In the genomic region with DNA sequence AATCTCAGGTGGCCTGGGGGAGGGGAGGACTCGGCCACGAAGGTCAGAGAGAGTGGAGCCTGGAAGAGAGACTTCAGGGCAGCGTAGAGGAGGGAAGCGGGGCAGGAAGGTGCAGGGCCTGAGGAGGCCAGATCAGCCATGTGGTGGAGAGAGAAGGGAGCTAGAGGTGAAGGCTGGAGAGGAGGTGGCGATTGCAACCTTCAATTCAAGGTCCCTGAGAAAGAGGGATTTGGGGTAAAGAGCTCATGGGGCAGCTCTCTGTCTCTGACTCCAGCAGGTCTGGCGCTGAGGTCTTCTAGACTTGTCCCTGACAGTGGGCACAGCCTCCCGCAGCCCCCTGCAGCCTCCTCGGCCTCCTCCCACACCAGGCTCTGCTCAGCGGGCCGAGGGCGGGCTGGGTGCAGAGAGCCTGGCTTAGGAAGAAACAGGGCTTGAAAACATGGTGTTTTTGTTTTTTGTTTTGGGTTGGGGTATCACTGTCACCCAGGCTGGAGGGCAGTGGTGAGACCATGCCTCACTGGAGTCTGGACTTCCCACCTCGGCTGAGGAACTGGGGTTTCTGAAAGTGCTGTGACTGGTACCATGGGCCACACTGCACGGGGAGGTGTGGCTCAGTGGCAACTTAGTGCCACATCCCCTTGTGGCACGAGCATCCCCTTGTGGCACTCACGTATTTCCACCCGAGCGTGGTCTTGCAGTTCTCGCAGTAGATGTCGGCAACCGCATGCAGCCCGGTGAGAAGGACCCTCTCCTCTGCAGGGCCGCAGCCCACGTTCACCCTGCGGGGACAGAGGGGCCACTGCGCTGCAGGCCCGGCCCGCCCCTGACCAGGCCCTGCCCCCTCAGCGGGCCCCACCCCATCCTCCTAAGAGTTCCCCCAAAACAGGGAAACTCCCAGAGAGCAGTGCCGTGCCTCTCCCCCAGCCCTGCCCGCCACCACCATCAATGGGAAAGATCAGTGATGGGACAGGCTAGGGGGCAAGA, we compare ENCODE assay signal across 23 cellular contexts. TPM values are rescaled to one million over a fixed set of nuclear protein-coding genes. Genes with fewer than 3 reads are reported as not detected.
DNase-seq lines count a peak whose midpoint lies in the region; ATAC-seq and TF ChIP-seq lines count a peak whose summit lies in the region.
"Had no signal": no experiment of that assay in that cellular context is flagged by ENCODE, and none has a peak within 500 bp of the region (broad histone marks: within the 10 kb centered on the region; RNA-seq: fewer than 3 reads in every experiment).

No MANE protein-coding gene starts in this region.

- no peak for TF ChIP-seq CTCF in WTC11 (IDR thresholded peaks at IDR 0.05)
- TF ChIP-seq CTCF in glutamatergic neuron (IDR thresholded peaks at IDR 0.05; ENCODE audit: partially characterized antibody, unreplicated experiment): no peak

- peaks cover 15% of the 10 kb centered on the region for H3K36me3 Mint-ChIP-seq in activated T-cell treated with anti-CD3 and anti-CD28 coated beads, Interleukin-2, amount 50 U/mL, for 24 hours (ENCODE audit: low read depth)
- H3K36me3 Mint-ChIP-seq in WTC11: peaks cover 24% of the 10 kb centered on the region; the same call in 1 of the 2 replicates
- H3K36me3 Mint-ChIP-seq in glutamatergic neuron (ENCODE audit: unreplicated experiment): peaks cover 4% of the 10 kb centered on the region
- H3K36me3 Mint-ChIP-seq in stimulated activated naive B cell treated with anti-CD40 and anti-IgM and Interleukin-4, amounts not matched to agents 10 μg/mL and 1 μg/mL and 100 μg/mL, for 72 hours: peaks cover 5 to 11% of the 10 kb centered on the region in 2 donors
- H3K36me3 Mint-ChIP-seq: activated naive CD4-positive, alpha-beta T cell treated with anti-CD3 and anti-CD28 coated beads, Interleukin-2, amount 50 U/mL, for 24 hours had no signal

- no peak overlapping the region for H3K4me3 Mint-ChIP-seq in activated T-cell treated with anti-CD3 and anti-CD28 coated beads, Interleukin-2, amount 50 U/mL, for 24 hours
- H3K4me3 Mint-ChIP-seq in WTC11 (no peak overlapping the region), glutamatergic neuron (ENCODE audit: unreplicated experiment) (no peak overlapping the region)
- peak overlapping the region in 1 of 2 donors; percentile 14 for H3K4me3 Mint-ChIP-seq in stimulated activated naive B cell treated with anti-CD40 and anti-IgM and Interleukin-4, amounts not matched to agents 10 μg/mL and 1 μg/mL and 100 μg/mL, for 72 hours
- H3K4me3 Mint-ChIP-seq: activated naive CD4-positive, alpha-beta T cell treated with anti-CD3 and anti-CD28 coated beads, Interleukin-2, amount 50 U/mL, for 24 hours; activated T-cell treated with anti-CD3 and anti-CD28 coated beads, Interleukin-2, amount 50 U/mL, for 4 hours; type B pancreatic cell had no signal

- H3K4me1 Mint-ChIP-seq in activated T-cell treated with anti-CD3 and anti-CD28 coated beads, Interleukin-2, amount 50 U/mL, for 24 hours (ENCODE audit: low read depth): no peaks in the 10 kb centered on the region
- H3K4me1 Mint-ChIP-seq in WTC11 (no peaks in the 10 kb centered on the region), glutamatergic neuron (ENCODE audit: low read depth, unreplicated experiment) (peaks cover 11% of the 10 kb centered on the region)
- H3K4me1 Mint-ChIP-seq in stimulated activated naive B cell treated with anti-CD40 and anti-IgM and Interleukin-4, amounts not matched to agents 10 μg/mL and 1 μg/mL and 100 μg/mL, for 72 hours: peaks cover 0 to 7% of the 10 kb centered on the region in 2 donors
- H3K4me1 Mint-ChIP-seq: activated naive CD4-positive, alpha-beta T cell treated with anti-CD3 and anti-CD28 coated beads, Interleukin-2, amount 50 U/mL, for 24 hours had no signal

- no peaks in the 10 kb centered on the region for H3K27me3 Mint-ChIP-seq in activated T-cell treated with anti-CD3 and anti-CD28 coated beads, Interleukin-2, amount 50 U/mL, for 24 hours
- H3K27me3 Mint-ChIP-seq in WTC11 (ENCODE audit: low read depth) (no peaks in the 10 kb centered on the region), glutamatergic neuron (ENCODE audit: unreplicated experiment) (peaks cover 7% of the 10 kb centered on the region)
- no peaks in the 10 kb centered on the region for H3K27me3 Mint-ChIP-seq in stimulated activated naive B cell treated with anti-CD40 and anti-IgM and Interleukin-4, amounts not matched to agents 10 μg/mL and 1 μg/mL and 100 μg/mL, for 72 hours
- H3K27me3 Mint-ChIP-seq: activated naive CD4-positive, alpha-beta T cell treated with anti-CD3 and anti-CD28 coated beads, Interleukin-2, amount 50 U/mL, for 24 hours; type B pancreatic cell had no signal

- DNase-seq in activated T-cell treated with anti-CD3 and anti-CD28 coated beads, Interleukin-2, amount 50 U/mL, for 24 hours: no peak
- no peak for DNase-seq in activated T-cell treated with anti-CD3 and anti-CD28 coated beads, Interleukin-2, amount 50 U/mL, for 1 hour
- no peak for DNase-seq in WTC11 (ENCODE audit: low spot score)
- DNase-seq in glutamatergic neuron: no peak
- no peak for DNase-seq in stimulated activated naive B cell treated with anti-CD40 and anti-IgM and Interleukin-4, amounts not matched to agents 10 μg/mL and 1 μg/mL and 100 μg/mL, for 72 hours
- no peak for DNase-seq in NCI-H187 treated with DMSO at 0.1 percent for 48 hours (lab: John Stamatoyannopoulos, UW)
- DNase-seq in islet precursor cell: no peak
- no peak for DNase-seq in NCI-H526 (lab: John Stamatoyannopoulos, UW)
- DNase-seq: activated CD4-positive, CD25-positive, alpha-beta regulatory T cell; activated T-cell treated with anti-CD3 and anti-CD28 coated beads, Interleukin-2, amount 50 U/mL, for 4 hours; Caco-2; cerebellar nuclear complex; DND-41; GOT3; hypothalamus; NCI-H1105; NCI-H2029 treated with DMSO at 0.1 percent for 48 hours; nucleus accumbens; PC-9; stimulated activated CD4-positive, alpha-beta T cell treated with anti-CD3 and anti-CD28 coated beads, Interleukin-2, amount 100 ng/mL, for 48 hours; T-helper 9 cell had no signal

- no peak for ATAC-seq in WTC11
- no peak for ATAC-seq in stimulated activated naive B cell treated with anti-CD40 and anti-IgM and Interleukin-4, amounts not matched to agents 10 μg/mL and 1 μg/mL and 100 μg/mL, for 72 hours (replicated peaks)
- ATAC-seq: activated T-cell treated with anti-CD3 and anti-CD28 coated beads, Interleukin-2, amount 50 U/mL, for 4 hours had no signal

- no peaks in the 10 kb centered on the region for H3K9me3 Mint-ChIP-seq in activated T-cell treated with anti-CD3 and anti-CD28 coated beads, Interleukin-2, amount 50 U/mL, for 24 hours
- no peaks in the 10 kb centered on the region for H3K9me3 Mint-ChIP-seq in WTC11
- H3K9me3 Mint-ChIP-seq in glutamatergic neuron (ENCODE audit: unreplicated experiment): peaks cover 10% of the 10 kb centered on the region
- no peaks in the 10 kb centered on the region for H3K9me3 Mint-ChIP-seq in stimulated activated naive B cell treated with anti-CD40 and anti-IgM and Interleukin-4, amounts not matched to agents 10 μg/mL and 1 μg/mL and 100 μg/mL, for 72 hours
- H3K9me3 Mint-ChIP-seq: activated naive CD4-positive, alpha-beta T cell treated with anti-CD3 and anti-CD28 coated beads, Interleukin-2, amount 50 U/mL, for 24 hours; activated T-cell treated with anti-CD3 and anti-CD28 coated beads, Interleukin-2, amount 50 U/mL, for 4 hours; type B pancreatic cell had no signal

- peak overlapping the region; percentile 73 for H3K27ac Mint-ChIP-seq in activated T-cell treated with anti-CD3 and anti-CD28 coated beads, Interleukin-2, amount 50 U/mL, for 24 hours
- H3K27ac Mint-ChIP-seq in WTC11 (peak overlapping the region; percentile 20; the same call in 1 of the 2 replicates), glutamatergic neuron (ENCODE audit: unreplicated experiment) (peak overlapping the region; percentile 55)
- peak overlapping the region; percentile 53 for H3K27ac Mint-ChIP-seq in stimulated activated naive B cell treated with anti-CD40 and anti-IgM and Interleukin-4, amounts not matched to agents 10 μg/mL and 1 μg/mL and 100 μg/mL, for 72 hours
- H3K27ac Mint-ChIP-seq: type B pancreatic cell had no signal

- POLR2A ChIA-PET in WTC11 (lab: Charles Lee): no interaction called here

- CTCF ChIA-PET in WTC11 (lab: Charles Lee): interaction anchor here (0.9 kb wide), 1 partner anchor 281 kb away, joined by 3 read pairs; no protein-coding TSS in a partner anchor

TF ChIP-seq in WTC11, 78 proteins besides CTCF, POLR2A, EP300 and RAD21 (continues in another document):
- TF ChIP-seq IRF2 (CRISPR knock-in tag; IDR thresholded peaks at IDR 0.05; ENCODE audit: borderline replicate concordance, low read depth) (no peak), FOXK1 (CRISPR knock-in tag; IDR thresholded peaks at IDR 0.05) (no peak)
- TF ChIP-seq, protein P1, sequence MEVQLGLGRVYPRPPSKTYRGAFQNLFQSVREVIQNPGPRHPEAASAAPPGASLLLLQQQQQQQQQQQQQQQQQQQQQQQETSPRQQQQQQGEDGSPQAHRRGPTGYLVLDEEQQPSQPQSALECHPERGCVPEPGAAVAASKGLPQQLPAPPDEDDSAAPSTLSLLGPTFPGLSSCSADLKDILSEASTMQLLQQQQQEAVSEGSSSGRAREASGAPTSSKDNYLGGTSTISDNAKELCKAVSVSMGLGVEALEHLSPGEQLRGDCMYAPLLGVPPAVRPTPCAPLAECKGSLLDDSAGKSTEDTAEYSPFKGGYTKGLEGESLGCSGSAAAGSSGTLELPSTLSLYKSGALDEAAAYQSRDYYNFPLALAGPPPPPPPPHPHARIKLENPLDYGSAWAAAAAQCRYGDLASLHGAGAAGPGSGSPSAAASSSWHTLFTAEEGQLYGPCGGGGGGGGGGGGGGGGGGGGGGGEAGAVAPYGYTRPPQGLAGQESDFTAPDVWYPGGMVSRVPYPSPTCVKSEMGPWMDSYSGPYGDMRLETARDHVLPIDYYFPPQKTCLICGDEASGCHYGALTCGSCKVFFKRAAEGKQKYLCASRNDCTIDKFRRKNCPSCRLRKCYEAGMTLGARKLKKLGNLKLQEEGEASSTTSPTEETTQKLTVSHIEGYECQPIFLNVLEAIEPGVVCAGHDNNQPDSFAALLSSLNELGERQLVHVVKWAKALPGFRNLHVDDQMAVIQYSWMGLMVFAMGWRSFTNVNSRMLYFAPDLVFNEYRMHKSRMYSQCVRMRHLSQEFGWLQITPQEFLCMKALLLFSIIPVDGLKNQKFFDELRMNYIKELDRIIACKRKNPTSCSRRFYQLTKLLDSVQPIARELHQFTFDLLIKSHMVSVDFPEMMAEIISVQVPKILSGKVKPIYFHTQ (CRISPR knock-in tag; IDR thresholded peaks at IDR 0.05): no peak
- TF ChIP-seq, protein P2, sequence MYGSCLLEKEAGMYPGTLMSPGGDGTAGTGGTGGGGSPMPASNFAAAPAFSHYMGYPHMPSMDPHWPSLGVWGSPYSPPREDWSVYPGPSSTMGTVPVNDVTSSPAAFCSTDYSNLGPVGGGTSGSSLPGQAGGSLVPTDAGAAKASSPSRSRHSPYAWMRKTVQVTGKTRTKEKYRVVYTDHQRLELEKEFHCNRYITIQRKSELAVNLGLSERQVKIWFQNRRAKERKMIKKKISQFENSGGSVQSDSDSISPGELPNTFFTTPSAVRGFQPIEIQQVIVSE (CRISPR knock-in tag; IDR thresholded peaks at IDR 0.05; ENCODE audit: borderline replicate concordance): no peak

RNA-seq across cellular contexts. Expression of a gene that starts 32.6 kb away (rescaled TPM):
- total RNA-seq in WTC11 (2021) (7.7 to 17.7 TPM (median 15.5 TPM) in 3 replicates), glutamatergic neuron (ENCODE audit: unreplicated experiment) (71.2 TPM)

RNA-seq across cellular contexts. Expression of a gene that starts 37.2 kb away (rescaled TPM):
- total RNA-seq in WTC11 (2021) (35.6 to 47.5 TPM (median 37.4 TPM) in 3 replicates), glutamatergic neuron (ENCODE audit: unreplicated experiment) (61.6 TPM)

Comparison
In these comparisons a context has a peak if more than half of its experiments do, and no peak if none do; other contexts are left out.
1. H3K27ac Mint-ChIP-seq: peak in every context shown above with its lines; median percentile 73 in activated T-cell treated with anti-CD3 and anti-CD28 coated beads, Interleukin-2, amount 50 U/mL, for 24 hours; 55 in glutamatergic neuron; 53 in stimulated activated naive B cell treated with anti-CD40 and anti-IgM and Interleukin-4, amounts not matched to agents 10 μg/mL and 1 μg/mL and 100 μg/mL, for 72 hours; 20 in WTC11.